Comparison of ENCODE assay signal across 10 cellular contexts in genomic region chrX:123424546-123424945, GRCh38.
DNase-seq lines count a peak whose midpoint lies in the region; ATAC-seq and TF ChIP-seq lines count a peak whose summit lies in the region.
"Had no signal": no experiment of that assay in that cellular context is flagged by ENCODE, and none has a peak within 500 bp of the region (broad histone marks: within the 10 kb centered on the region; RNA-seq: fewer than 3 reads in every experiment).

No MANE protein-coding gene starts in this region.

- H3K27me3 ChIP-seq in BJ (ENCODE audit: control insufficient read depth, insufficient read depth, low read length) (no peaks in the 10 kb centered on the region), aorta (ENCODE audit: control insufficient read depth in 1 of 2, insufficient read depth in 2 of 2, low read length in 1 of 2) (no peaks in the 10 kb centered on the region)
- H3K27me3 ChIP-seq: cardiac muscle cell had no signal

- no peaks in the 10 kb centered on the region for H3K9me3 ChIP-seq in aorta (ENCODE audit: control insufficient read depth, low read length)

- TF ChIP-seq CTCF in BJ (IDR thresholded peaks at IDR 0.05; ENCODE audit: insufficient read depth, low read depth, low read length): no peak
- no peak for TF ChIP-seq CTCF in choroid plexus epithelial cell (conservative IDR thresholded peaks at IDR 0.05; ENCODE audit: low read depth, low read length)
- TF ChIP-seq CTCF in lower leg skin (IDR thresholded peaks at IDR 0.05): no peak

- TF ChIP-seq POLR2A in lower leg skin (IDR thresholded peaks at IDR 0.05): no peak

- CTCF ChIA-PET in BJ (lab: Yijun Ruan, JAX): no interaction called here

- DNase-seq in BJ (ENCODE audit: low read depth): peak; percentile 26
- peak; percentile 60 for DNase-seq in choroid plexus epithelial cell (ENCODE audit: low read depth)
- no peak for DNase-seq in lower leg skin (ENCODE audit: low spot score in 2 of 2)
- no peak for DNase-seq in aorta
- no peak for DNase-seq in SK-N-DZ (ENCODE audit: low spot score)
- DNase-seq: midbrain had no signal

- ATAC-seq in GM19468 (IDR thresholded peaks at IDR 0.05; ENCODE audit: extremely low read depth, unreplicated experiment) (peak; percentile 66), HG03139 (IDR thresholded peaks at IDR 0.05; ENCODE audit: unreplicated experiment) (peak; percentile 63), aorta (ENCODE audit: low FRiP score) (no peak)
- ATAC-seq in activated CD4-positive, CD25-positive, alpha-beta regulatory T cell treated with anti-CD3 and anti-CD28 coated beads, Interleukin-2, amount 50 U/mL, for 24 hours: no peak

- H3K36me3 ChIP-seq in BJ (ENCODE audit: control insufficient read depth, insufficient read depth, low read length): no peaks in the 10 kb centered on the region
- H3K36me3 ChIP-seq in aorta (ENCODE audit: control insufficient read depth in 1 of 2, insufficient read depth in 2 of 2, low read length in 1 of 2): no peaks in the 10 kb centered on the region
- H3K36me3 ChIP-seq: cardiac muscle cell had no signal

- no peak overlapping the region for H3K27ac ChIP-seq in aorta (ENCODE audit: low read depth in 1 of 2, low read length in 2 of 2)
- H3K27ac ChIP-seq: cardiac muscle cell had no signal

- intact Hi-C loops in lower leg skin (cut with DNase I; ENCODE audit: low total_unique reads): no loop called here
- intact Hi-C loops in aorta (cut with DNase I): loop anchor here (5.0 kb wide), 2 partner anchors 242 to 252 kb away; partner anchors contain the start of gene GRIA3 (in 1 of the 2)

- H3K4me3 ChIP-seq in BJ (ENCODE audit: low read depth, low read length) (no peak overlapping the region), choroid plexus epithelial cell (ENCODE audit: low read depth, low read length) (no peak overlapping the region), lower leg skin (ENCODE audit: low read depth, poor library complexity, severe bottlenecking) (no peak overlapping the region), aorta (ENCODE audit: low read length in 2 of 2) (no peak overlapping the region)
- H3K4me3 ChIP-seq: cardiac muscle cell had no signal

- peaks cover 0 to 6% of the 10 kb centered on the region in 2 donors for H3K4me1 ChIP-seq in aorta (ENCODE audit: control insufficient read depth in 1 of 2, insufficient read depth in 2 of 2, low read length in 2 of 2)

- POLR2A ChIA-PET in BJ (lab: Charles Lee): no interaction called here

Comparison
In these comparisons a context has a peak if more than half of its experiments do, and no peak if none do; other contexts are left out.
1. DNase-seq: peak in BJ (single experiment) and choroid plexus epithelial cell (single experiment); none in lower leg skin (0 of 2), aorta (0 of 2) and SK-N-DZ (single experiment).
2. ATAC-seq: peak in GM19468 (single experiment) and HG03139 (single experiment); none in aorta (single experiment) and activated CD4-positive, CD25-positive, alpha-beta regulatory T cell treated with anti-CD3 and anti-CD28 coated beads, Interleukin-2, amount 50 U/mL, for 24 hours (0 of 2).